16 cellular contexts compared by ENCODE assay signal in genomic region chr18:515156-515815, GRCh38. TPM values are rescaled to one million over a fixed set of nuclear protein-coding genes. Genes with fewer than 3 reads are reported as not detected.
"Had no signal": no experiment of that assay in that cellular context is flagged by ENCODE, and none has a peak within 500 bp of the region (broad histone marks: within the 10 kb centered on the region; RNA-seq: fewer than 3 reads in every experiment).

No MANE protein-coding gene starts in this region.

- ATAC-seq: activated naive CD4-positive, alpha-beta T cell treated with anti-CD3 and anti-CD28 coated beads, Interleukin-2, amount 50 U/mL, for 72 hours; activated T-helper 17 cell treated with anti-CD3 and anti-CD28 coated beads, Interleukin-2, amount 50 U/mL, for 72 hours; foreskin keratinocyte; stimulated activated naive CD8-positive, alpha-beta T cell treated with anti-CD3 and anti-CD28 coated beads, Interleukin-15, Interleukin-2, amounts not matched to agents 100 U/mL and 50 U/mL, for 24 hours had no signal

- H3K9me3 ChIP-seq: esophagus squamous epithelium, ovary, suprapubic skin had no signal

- DNase-seq: activated CD4-positive, alpha-beta T cell treated with anti-CD3 and anti-CD28 coated beads, Interleukin-2, amount 50 U/mL, for 1 hour; activated T-cell treated with anti-CD3 and anti-CD28 coated beads for 4 hours; cerebellar nuclear complex; dorsolateral prefrontal cortex; esophagus squamous epithelium; foreskin keratinocyte; stimulated activated CD4-positive, alpha-beta T cell treated with anti-CD3 and anti-CD28 coated beads, Interleukin-4, amount 100 ng/mL, for 1 hour; stimulated activated CD8-positive, alpha-beta memory T cell treated with anti-CD3 and anti-CD28 coated beads, Interleukin-4, amount 100 ng/mL, for 48 hours; stimulated activated naive CD8-positive, alpha-beta T cell treated with anti-CD3 and anti-CD28 coated beads, Interleukin-15, Interleukin-2, amounts not matched to agents 100 U/mL and 50 U/mL, for 24 hours; T-helper 2 cell had no signal

- H3K36me3 ChIP-seq: esophagus squamous epithelium, ovary, suprapubic skin had no signal

- H3K27me3 ChIP-seq: dorsolateral prefrontal cortex, esophagus squamous epithelium, foreskin keratinocyte, ovary, suprapubic skin had no signal

- H3K4me1 ChIP-seq: foreskin keratinocyte, suprapubic skin had no signal

- H3K27ac ChIP-seq: dorsolateral prefrontal cortex, esophagus squamous epithelium, foreskin keratinocyte, ovary, suprapubic skin had no signal

- FAIRE-seq: TTC549 had no signal

- H3K4me3 ChIP-seq: dorsolateral prefrontal cortex, esophagus squamous epithelium, ovary, suprapubic skin had no signal

RNA-seq across cellular contexts. Expression of gene COLEC12, which starts 14.8 kb away (rescaled TPM):
- total RNA-seq: activated CD8-positive, alpha-beta memory T cell treated with anti-CD3 and anti-CD28 coated beads for 36 hours; activated naive CD4-positive, alpha-beta T cell treated with anti-CD3 and anti-CD28 coated beads, Interleukin-2, amount 50 U/mL, for 72 hours; activated T-helper 17 cell treated with anti-CD3 and anti-CD28 coated beads, Interleukin-2, amount 50 U/mL, for 72 hours; foreskin keratinocyte had no signal
- polyA plus RNA-seq: foreskin keratinocyte had no signal
